ENCODE assay signal across 11 cellular contexts in genomic region chr3:127698264-127699097, GRCh38. TPM values are rescaled to one million over a fixed set of nuclear protein-coding genes. Genes with fewer than 3 reads are reported as not detected.
A peak's percentile ranks its signal among the peaks of the same experiment; 100 is the strongest.
DNase-seq lines count a peak whose midpoint lies in the region; ATAC-seq and TF ChIP-seq lines count a peak whose summit lies in the region.
"Had no signal": no experiment of that assay in that cellular context is flagged by ENCODE, and none has a peak within 500 bp of the region (broad histone marks: within the 10 kb centered on the region; RNA-seq: fewer than 3 reads in every experiment).

No MANE protein-coding gene starts in this region.

- peaks cover 0 to 68% (median 20%) of the 10 kb centered on the region in 4 donors for H3K4me1 ChIP-seq in right lobe of liver

- ATAC-seq in right lobe of liver (no peak), HG03354 (IDR thresholded peaks at IDR 0.05; ENCODE audit: poor library complexity, severe bottlenecking, unreplicated experiment) (no peak)

- no peaks in the 10 kb centered on the region for H3K36me3 ChIP-seq in right lobe of liver

- TF ChIP-seq CTCF in CD14-positive monocyte (IDR thresholded peaks at IDR 0.05) = no peak
- no peak for TF ChIP-seq CTCF in astrocyte of the spinal cord (IDR thresholded peaks at IDR 0.05; ENCODE audit: low read depth, low read length)
- TF ChIP-seq CTCF in right lobe of liver (IDR thresholded peaks at IDR 0.05) = no peak

- WGBS in right lobe of liver (ENCODE audit: insufficient coverage, low coverage, low lambda C conversion rate, missing lambda C conversion rate) = 88% methylated on average over 8 of the region's 8 CpGs

- in situ Hi-C loops in astrocyte of the spinal cord (cut with HindIII; ENCODE audit: low sequenced_read_pairs) = no loop called here

- H3K36me3 Mint-ChIP-seq in CD14-positive monocyte = no peaks in the 10 kb centered on the region

- TF ChIP-seq POLR2A in right lobe of liver (IDR thresholded peaks at IDR 0.05) = no peak

- peaks cover 0 to 1% (median 1%) of the 10 kb centered on the region in 3 donors for H3K27me3 Mint-ChIP-seq in CD14-positive monocyte (ENCODE audit: low read depth in 3 of 3)

- DNase-seq in CD14-positive monocyte (ENCODE audit: low spot score) = no peak
- peak; percentile 36 for DNase-seq in astrocyte of the spinal cord (ENCODE audit: low read depth, low spot score)
- DNase-seq in right lobe of liver = peak in 2 of 3 donors; percentile 14 to 42
- DNase-seq in SIG-M5 (lab: John Stamatoyannopoulos, UW) = no peak
- no peak for DNase-seq in stimulated activated CD4-positive, alpha-beta T cell treated with anti-CD3 and anti-CD28 coated beads, Interleukin-2, amount 100 ng/mL, for 24 hours
- no peak for DNase-seq in UCSD-AML1 (lab: John Stamatoyannopoulos, UW; ENCODE audit: unreplicated experiment)
- DNase-seq: activated T-cell treated with anti-CD3 and anti-CD28 coated beads, Interleukin-2, amount 50 U/mL, for 72 hours; NCI-H1048; NK-92 treated with Interleukin-12 subunit alpha and Interleukin-12 subunit beta, amount 100 ng/mL, for 24 hours had no signal

- peak overlapping the region; percentile 36 to 84 (median 68) for H3K27ac ChIP-seq in right lobe of liver
- H3K27ac ChIP-seq in skin epidermis = peak overlapping the region in 20 of 21 experiments; percentile 6 to 87 (median 69)

- no peaks in the 10 kb centered on the region for H3K27me3 ChIP-seq in right lobe of liver

- H3K4me3 Mint-ChIP-seq in CD14-positive monocyte = no peak overlapping the region
- H3K4me3 Mint-ChIP-seq: activated T-cell treated with anti-CD3 and anti-CD28 coated beads, Interleukin-2, amount 50 U/mL, for 72 hours had no signal

- no peaks in the 10 kb centered on the region for H3K9me3 ChIP-seq in right lobe of liver

- intact Hi-C loops in CD14-positive monocyte (cut with micrococcal nuclease) (loop anchor here (5.0 kb wide), 3 partner anchors 39 to 54 kb away; no protein-coding TSS in a partner anchor), right lobe of liver (cut with DNase I) (loop anchor here in 1 of 2 donors (10.0 kb wide), 1 partner anchor 136 kb away; no protein-coding TSS in a partner anchor)

- H3K9me3 Mint-ChIP-seq in CD14-positive monocyte = peaks cover 0 to 3% (median 0%) of the 10 kb centered on the region in 7 donors

- peak overlapping the region in 4 of 7 donors; percentile 15 to 62 (median 43) for H3K27ac Mint-ChIP-seq in CD14-positive monocyte
- H3K27ac Mint-ChIP-seq: activated T-cell treated with anti-CD3 and anti-CD28 coated beads, Interleukin-2, amount 50 U/mL, for 72 hours had no signal

- H3K4me3 ChIP-seq in astrocyte of the spinal cord (ENCODE audit: low read depth, low read length) = no peak overlapping the region
- no peak overlapping the region for H3K4me3 ChIP-seq in right lobe of liver
- H3K4me3 ChIP-seq in skin epidermis = no peak overlapping the region

- peaks cover 21% of the 10 kb centered on the region for H3K4me1 Mint-ChIP-seq in CD14-positive monocyte

RNA-seq across cellular contexts. Expression of gene ABTB1, which starts 25.7 kb away (rescaled TPM):
- 100 to 1,000 TPM; 107 to 118 TPM for polyA plus RNA-seq in CD14-positive monocyte
- total RNA-seq in right lobe of liver = 10 to 100 TPM in 5 of 6 experiments, 1 to 10 TPM in 1; 9.4 to 20.3 (median 12.2) TPM

Comparison
In these comparisons a context has a peak if more than half of its experiments do, and no peak if none do; other contexts are left out.
1. DNase-seq: peak in astrocyte of the spinal cord (single experiment) and right lobe of liver (2 of 3); none in CD14-positive monocyte (single experiment), SIG-M5 (single experiment), stimulated activated CD4-positive, alpha-beta T cell treated with anti-CD3 and anti-CD28 coated beads, Interleukin-2, amount 100 ng/mL, for 24 hours (0 of 2) and UCSD-AML1 (single experiment).